In the genomic region with DNA sequence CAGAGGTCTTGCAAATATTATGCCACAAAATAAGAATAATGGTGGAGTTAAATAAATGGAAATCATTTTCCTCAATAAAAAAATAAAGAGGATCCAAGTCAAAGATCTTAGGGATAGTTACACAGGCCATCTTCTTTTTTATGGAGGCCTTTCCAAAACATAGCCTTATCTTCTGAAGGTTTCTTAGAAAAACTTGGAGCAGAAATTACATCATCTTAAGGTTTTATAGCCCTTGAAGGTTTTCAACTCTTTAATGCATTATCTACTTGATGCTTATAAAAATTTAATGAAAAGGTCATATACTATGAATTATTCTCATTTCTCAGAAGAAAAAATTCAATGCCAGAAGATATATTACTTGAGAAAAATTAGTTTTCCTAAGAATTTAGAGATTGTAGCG, we compare ENCODE assay signal across 28 cellular contexts.
"Had no signal": no experiment of that assay in that cellular context is flagged by ENCODE, and none has a peak within 500 bp of the region (broad histone marks: within the 10 kb centered on the region; RNA-seq: fewer than 3 reads in every experiment).

No MANE protein-coding gene starts in this region.

- H3K36me3 ChIP-seq: colonic mucosa, esophagus muscularis mucosa, esophagus squamous epithelium, gastrocnemius medialis, gastroesophageal sphincter, heart left ventricle, heart right ventricle had no signal

- H3K9me3 Mint-ChIP-seq: dendritic cell treated with granulocyte-macrophage colony-stimulating factor and Interleukin-4, amounts not matched to agents 40 ng/mL and 50 ng/mL, for 4 days; effector memory CD8-positive, alpha-beta T cell had no signal

- H3K4me1 ChIP-seq: colonic mucosa, esophagus muscularis mucosa, esophagus squamous epithelium, foreskin keratinocyte, gastrocnemius medialis, gastroesophageal sphincter, heart left ventricle, heart right ventricle had no signal

- H3K27ac ChIP-seq: colonic mucosa, coronary artery, dorsolateral prefrontal cortex, epithelial cell of prostate, esophagus muscularis mucosa, esophagus squamous epithelium, foreskin keratinocyte, gastrocnemius medialis, gastroesophageal sphincter, heart left ventricle, heart right ventricle, hepatocyte had no signal

- H3K4me3 Mint-ChIP-seq: dendritic cell treated with granulocyte-macrophage colony-stimulating factor and Interleukin-4, amounts not matched to agents 40 ng/mL and 50 ng/mL, for 4 days; effector memory CD8-positive, alpha-beta T cell; endodermal cell had no signal

- H3K27ac Mint-ChIP-seq: dendritic cell treated with granulocyte-macrophage colony-stimulating factor and Interleukin-4, amounts not matched to agents 40 ng/mL and 50 ng/mL, for 4 days; effector memory CD8-positive, alpha-beta T cell; endodermal cell had no signal

- ATAC-seq: effector memory CD8-positive, alpha-beta T cell; esophagus mucosa; foreskin keratinocyte; gastrocnemius medialis; gastroesophageal sphincter; heart left ventricle; heart right ventricle had no signal

- FAIRE-seq: endometrium, endothelial cell of umbilical vein, frontal cortex had no signal

- H3K27me3 Mint-ChIP-seq: dendritic cell treated with granulocyte-macrophage colony-stimulating factor and Interleukin-4, amounts not matched to agents 40 ng/mL and 50 ng/mL, for 4 days had no signal

- H3K79me2 ChIP-seq: hepatocyte had no signal

- H3K4me2 ChIP-seq: hepatocyte had no signal

- DNase-seq: colonic mucosa; cortex of kidney; dermis blood vessel endothelial cell; dorsolateral prefrontal cortex; effector CD4-positive, alpha-beta T cell; effector CD8-positive, alpha-beta T cell; effector memory CD4-positive, alpha-beta T cell; effector memory CD8-positive, alpha-beta T cell; endodermal cell; erythroblast; esophagus squamous epithelium; foreskin keratinocyte; foreskin melanocyte; gastrocnemius medialis; glutamatergic neuron; head of caudate nucleus; heart left ventricle; heart right ventricle had no signal

- H3K4me3 ChIP-seq: colonic mucosa, coronary artery, dorsolateral prefrontal cortex, esophagus muscularis mucosa, esophagus squamous epithelium, gastrocnemius medialis, gastroesophageal sphincter, heart left ventricle, heart right ventricle, hepatocyte had no signal

- H3K9me3 ChIP-seq: colonic mucosa, esophagus muscularis mucosa, esophagus squamous epithelium, gastrocnemius medialis, gastroesophageal sphincter, heart left ventricle had no signal

- H3K27me3 ChIP-seq: colonic mucosa, dorsolateral prefrontal cortex, esophagus muscularis mucosa, esophagus squamous epithelium, foreskin keratinocyte, gastrocnemius medialis, gastroesophageal sphincter, heart left ventricle, heart right ventricle, hepatocyte had no signal

- H2AFZ ChIP-seq: hepatocyte had no signal
